ENCODE assay signal across 19 cellular contexts in genomic region chr2:101291973-101292372, GRCh38. TPM values are rescaled to one million over a fixed set of nuclear protein-coding genes. Genes with fewer than 3 reads are reported as not detected.
DNase-seq lines count a peak whose midpoint lies in the region; ATAC-seq and TF ChIP-seq lines count a peak whose summit lies in the region.
"Had no signal": no experiment of that assay in that cellular context is flagged by ENCODE, and none has a peak within 500 bp of the region (broad histone marks: within the 10 kb centered on the region; RNA-seq: fewer than 3 reads in every experiment).

No MANE protein-coding gene starts in this region.

- H3K27me3 ChIP-seq in WERI-Rb-1 (ENCODE audit: insufficient read depth, low read depth, severe bottlenecking): no peaks in the 10 kb centered on the region
- H3K27me3 ChIP-seq in breast epithelium: no peaks in the 10 kb centered on the region
- H3K27me3 ChIP-seq: BE2C had no signal

- no peak overlapping the region for H3K4me3 ChIP-seq in WERI-Rb-1 (ENCODE audit: low read depth, low read length)
- no peak overlapping the region for H3K4me3 ChIP-seq in breast epithelium
- H3K4me3 ChIP-seq: K562 had no signal

- intact Hi-C loops in breast epithelium (cut with DNase I; ENCODE audit: low total_unique reads): no loop called here

- TF ChIP-seq CTCF in WERI-Rb-1 (IDR thresholded peaks at IDR 0.05; ENCODE audit: low read depth, low read length) (no peak), breast epithelium (IDR thresholded peaks at IDR 0.05) (no peak)

- H3K9me3 ChIP-seq in WERI-Rb-1 (ENCODE audit: severe bottlenecking): no peaks in the 10 kb centered on the region
- H3K9me3 ChIP-seq in breast epithelium: no peaks in the 10 kb centered on the region
- H3K9me3 ChIP-seq: BE2C had no signal

- DNase-seq in WERI-Rb-1: no peak
- DNase-seq in KBM-7: no peak
- no peak for DNase-seq in activated CD8-positive, alpha-beta memory T cell treated with anti-CD3 and anti-CD28 coated beads, Interleukin-2, amount 50 U/mL, for 4 hours
- DNase-seq in breast epithelium (ENCODE audit: low spot score in 2 of 2): no peak
- DNase-seq: BE2C; CD4-positive, alpha-beta memory T cell; COR-L47; DMS153; DMS79 treated with DMSO at 0.1 percent for 48 hours; EL; HCEC 1CT; HFFc6; Kasumi-1 had no signal

- in situ Hi-C loops in KBM-7 (cut with MboI; ENCODE audit: low pct_unique_long_range_greater_than_20kb, low sequenced_read_pairs): no loop called here

- TF ChIP-seq POLR2A in breast epithelium (IDR thresholded peaks at IDR 0.05): no peak

- H3K36me3 ChIP-seq in WERI-Rb-1 (peaks cover 35% of the 10 kb centered on the region), breast epithelium (no peaks in the 10 kb centered on the region)
- H3K36me3 ChIP-seq: BE2C had no signal

- H3K4me1 ChIP-seq in breast epithelium: no peaks in the 10 kb centered on the region
- H3K4me1 ChIP-seq: BE2C had no signal

- H3K27ac ChIP-seq in WERI-Rb-1 (peak overlapping the region; percentile 51), breast epithelium (no peak overlapping the region)
- H3K27ac ChIP-seq: C4-2B had no signal

- ATAC-seq in GM18517 (IDR thresholded peaks at IDR 0.05; ENCODE audit: unreplicated experiment) (peak; percentile 59), GM21390 (IDR thresholded peaks at IDR 0.05; ENCODE audit: unreplicated experiment) (peak; percentile 72), HG03064 (IDR thresholded peaks at IDR 0.05; ENCODE audit: low read depth, unreplicated experiment) (peak; percentile 67), HG02610 (IDR thresholded peaks at IDR 0.05; ENCODE audit: unreplicated experiment) (no peak)
- ATAC-seq: K562 had no signal

RNA-seq across cellular contexts. Expression of gene RNF149, which starts 16.5 kb away (rescaled TPM):
- total RNA-seq in breast epithelium: 100 to 1,000 TPM in 1 of 3 donors, 10 to 100 TPM in 2; 65.6 to 101 (median 75.4) TPM

RNA-seq across cellular contexts. Expression of gene CNOT11, which starts 39.3 kb away (rescaled TPM):
- 10 to 100 TPM; 19.2 to 33.1 (median 23.9) TPM for total RNA-seq in breast epithelium
